Comparison of ENCODE assay signal across 22 cellular contexts in the genomic region with DNA sequence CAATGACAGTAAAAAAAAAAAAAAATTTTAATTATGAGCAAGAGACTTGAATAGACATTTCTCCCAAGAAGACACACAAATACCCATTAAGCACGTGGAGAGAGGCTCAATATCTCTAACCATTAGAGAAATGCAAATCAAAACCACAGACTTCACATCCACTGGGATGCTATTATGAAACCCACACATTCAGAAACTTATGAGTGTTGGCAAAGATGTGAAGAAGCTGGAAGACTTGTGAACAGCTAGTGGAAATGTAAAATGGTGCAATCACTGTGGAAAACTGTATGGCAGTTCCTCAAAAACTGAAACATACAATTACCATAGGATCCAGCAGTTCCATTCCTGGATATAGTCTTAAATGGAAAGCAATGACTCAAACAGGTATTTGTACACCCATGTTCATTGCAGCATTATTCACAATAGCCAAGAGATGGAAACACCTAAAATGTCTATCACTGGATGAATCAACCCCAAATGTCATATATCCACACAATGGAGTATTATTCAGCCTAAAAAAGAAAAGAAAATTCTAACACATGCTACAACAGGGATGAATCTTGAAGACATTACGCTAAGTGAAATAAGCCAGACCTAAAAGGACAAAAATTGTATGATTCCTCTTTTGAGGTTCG. TPM values are rescaled to one million over a fixed set of nuclear protein-coding genes. Genes with fewer than 3 reads are reported as not detected.
DNase-seq lines count a peak whose midpoint lies in the region; ATAC-seq and TF ChIP-seq lines count a peak whose summit lies in the region.
"Had no signal": no experiment of that assay in that cellular context is flagged by ENCODE, and none has a peak within 500 bp of the region (broad histone marks: within the 10 kb centered on the region; RNA-seq: fewer than 3 reads in every experiment).

No MANE protein-coding gene starts in this region.

- no peaks in the 10 kb centered on the region for H3K79me1 ChIP-seq in mesenchymal stem cell (replicated peaks; ENCODE audit: low read length, poor library complexity, severe bottlenecking)

- H2BK5ac ChIP-seq in mesenchymal stem cell (ENCODE audit: low read depth, low read length, poor library complexity, severe bottlenecking): no peak overlapping the region

- no peak overlapping the region for H2BK15ac ChIP-seq in mesenchymal stem cell (ENCODE audit: low read depth, poor library complexity, severe bottlenecking)

- peaks cover 58% of the 10 kb centered on the region for H3K4me1 Mint-ChIP-seq in chondrocyte (ENCODE audit: low read depth)
- H3K4me1 Mint-ChIP-seq in activated CD4-positive, alpha-beta T cell treated with anti-CD3 and anti-CD28 coated beads, Interleukin-2, amount 10 ng/mL, durations not matched to agents 24 days and 14 days: peaks cover 22% of the 10 kb centered on the region

- no peak overlapping the region for H3K23ac ChIP-seq in mesenchymal stem cell (ENCODE audit: low read length in 2 of 2)

- peaks cover 20% of the 10 kb centered on the region for H3K4me1 ChIP-seq in mesenchymal stem cell (ENCODE audit: control insufficient read depth, insufficient read depth, low read depth, low read length)
- H3K4me1 ChIP-seq: left lung, transverse colon had no signal

- no peak overlapping the region for H4K8ac ChIP-seq in mesenchymal stem cell (ENCODE audit: low read length)

- H3K9me3 ChIP-seq in mesenchymal stem cell (ENCODE audit: control insufficient read depth, low read length): no peaks in the 10 kb centered on the region
- H3K9me3 ChIP-seq: body of pancreas, left lung, transverse colon had no signal

- DNase-seq in AG10803 (ENCODE audit: low read depth) (peak; percentile 85), LHCN-M2 (ENCODE audit: low read depth) (peak; percentile 38), chondrocyte (ENCODE audit: low spot score) (no peak), mesenchymal stem cell (no peak), iPS-NIHi11 (ENCODE audit: low spot score) (no peak)
- DNase-seq in activated CD4-positive, alpha-beta T cell treated with anti-CD3 and anti-CD28 coated beads, Interleukin-2, amount 10 ng/mL, durations not matched to agents 24 days and 14 days: no peak
- DNase-seq: activated effector memory CD4-positive, alpha-beta T cell treated with Interleukin-2 at 50 U/mL for 16 hours; body of pancreas; CD4-positive, alpha-beta memory T cell; cerebellar nuclear complex; left lung; NCI-H2029 treated with DMSO at 0.1 percent for 48 hours; NCI-H524; PC-3; stimulated activated CD4-positive, alpha-beta T cell treated with anti-CD3 and anti-CD28 coated beads, Interleukin-4, amount 100 ng/mL, for 24 hours; transverse colon had no signal

- H2BK120ac ChIP-seq in mesenchymal stem cell (ENCODE audit: low read depth, low read length): no peak overlapping the region

- no peak overlapping the region for H3K27ac ChIP-seq in mesenchymal stem cell (ENCODE audit: low read length, poor library complexity, severe bottlenecking)
- H3K27ac ChIP-seq: body of pancreas, left lung, transverse colon had no signal

- H2AK5ac ChIP-seq in mesenchymal stem cell (ENCODE audit: low read length, severe bottlenecking): peak overlapping the region; percentile 43

- no peak overlapping the region for H3K4me2 ChIP-seq in mesenchymal stem cell (ENCODE audit: low read length, poor library complexity, severe bottlenecking)

- H2BK12ac ChIP-seq in mesenchymal stem cell (ENCODE audit: low read length in 2 of 2): no peak overlapping the region

- no peak overlapping the region for H3K18ac ChIP-seq in mesenchymal stem cell (ENCODE audit: low read depth in 1 of 2, low read length in 2 of 2)

- 93% methylated on average over 2 of the region's 3 CpGs for WGBS in mesenchymal stem cell

- no peak overlapping the region for H2AFZ ChIP-seq in mesenchymal stem cell (ENCODE audit: low read depth, low read length)

- peak overlapping the region; percentile 97 for H3K27ac Mint-ChIP-seq in chondrocyte (ENCODE audit: unreplicated experiment)
- no peak overlapping the region for H3K27ac Mint-ChIP-seq in activated CD4-positive, alpha-beta T cell treated with anti-CD3 and anti-CD28 coated beads, Interleukin-2, amount 10 ng/mL, durations not matched to agents 24 days and 14 days
- H3K27ac Mint-ChIP-seq: CD4-positive, alpha-beta memory T cell; progenitor cell of endocrine pancreas had no signal

- H3K9me3 Mint-ChIP-seq in chondrocyte (ENCODE audit: low read depth): peaks cover 8% of the 10 kb centered on the region
- peaks cover 9% of the 10 kb centered on the region for H3K9me3 Mint-ChIP-seq in activated CD4-positive, alpha-beta T cell treated with anti-CD3 and anti-CD28 coated beads, Interleukin-2, amount 10 ng/mL, durations not matched to agents 24 days and 14 days

- H3K36me3 Mint-ChIP-seq in chondrocyte (ENCODE audit: low read depth): peaks cover 5% of the 10 kb centered on the region
- peaks cover 2% of the 10 kb centered on the region for H3K36me3 Mint-ChIP-seq in activated CD4-positive, alpha-beta T cell treated with anti-CD3 and anti-CD28 coated beads, Interleukin-2, amount 10 ng/mL, durations not matched to agents 24 days and 14 days (ENCODE audit: low read depth)

- no peak overlapping the region for H3K9ac ChIP-seq in mesenchymal stem cell (ENCODE audit: low read length)

- TF ChIP-seq CTCF in AG10803 (conservative IDR thresholded peaks at IDR 0.05; ENCODE audit: low read length): no peak
- TF ChIP-seq CTCF in chondrocyte (IDR thresholded peaks at IDR 0.05): no peak

- H3K14ac ChIP-seq in mesenchymal stem cell (ENCODE audit: low read length in 2 of 2): no peak overlapping the region

- H3K36me3 ChIP-seq in mesenchymal stem cell (ENCODE audit: control insufficient read depth in 1 of 2, insufficient read depth in 2 of 2, low read depth in 1 of 2, low read length in 2 of 2): no peaks in the 10 kb centered on the region
- H3K36me3 ChIP-seq: left lung, transverse colon had no signal

- intact Hi-C loops in activated CD4-positive, alpha-beta T cell treated with anti-CD3 and anti-CD28 coated beads, Interleukin-2, amount 10 ng/mL, durations not matched to agents 24 days and 14 days (cut with micrococcal nuclease): loop anchor here (10.0 kb wide), 2 partner anchors 199 to 271 kb away; no protein-coding TSS in a partner anchor

- H3K4me3 Mint-ChIP-seq in chondrocyte (ENCODE audit: unreplicated experiment): no peak overlapping the region
- no peak overlapping the region for H3K4me3 Mint-ChIP-seq in activated CD4-positive, alpha-beta T cell treated with anti-CD3 and anti-CD28 coated beads, Interleukin-2, amount 10 ng/mL, durations not matched to agents 24 days and 14 days
- H3K4me3 Mint-ChIP-seq: CD4-positive, alpha-beta memory T cell had no signal

- H3K4me3 ChIP-seq in AG10803 (ENCODE audit: low read length) (no peak overlapping the region), mesenchymal stem cell (ENCODE audit: insufficient read depth in 1 of 2, low read depth in 1 of 2, low read length in 2 of 2) (no peak overlapping the region)
- H3K4me3 ChIP-seq: body of pancreas, K562, left lung, transverse colon had no signal

- no peaks in the 10 kb centered on the region for H3K27me3 Mint-ChIP-seq in chondrocyte (ENCODE audit: low read depth)
- H3K27me3 Mint-ChIP-seq in activated CD4-positive, alpha-beta T cell treated with anti-CD3 and anti-CD28 coated beads, Interleukin-2, amount 10 ng/mL, durations not matched to agents 24 days and 14 days: peaks cover 35% of the 10 kb centered on the region

- H4K91ac ChIP-seq in mesenchymal stem cell (ENCODE audit: low read length): no peak overlapping the region

- H3K4ac ChIP-seq in mesenchymal stem cell (ENCODE audit: low read depth in 1 of 2, low read length in 2 of 2): no peak overlapping the region

- ATAC-seq in GM18858 (IDR thresholded peaks at IDR 0.05; ENCODE audit: unreplicated experiment): no peak
- no peak for ATAC-seq in HG03342 (IDR thresholded peaks at IDR 0.05; ENCODE audit: unreplicated experiment)
- ATAC-seq: body of pancreas, K562, left lung, PC-3, Right ventricle myocardium inferior, sciatic nerve had no signal

- H3K27me3 ChIP-seq in mesenchymal stem cell (ENCODE audit: control insufficient read depth in 1 of 2, insufficient read depth in 1 of 2, low read length in 2 of 2): peaks cover 0 to 80% of the 10 kb centered on the region in 2 experiments
- H3K27me3 ChIP-seq: body of pancreas, left lung, transverse colon had no signal

RNA-seq across cellular contexts. Expression of a gene that starts 53.5 kb away (rescaled TPM):
- total RNA-seq in LHCN-M2 (2014; rRNA removed): 34.8 and 39.0 TPM in 2 replicates
- polyA plus RNA-seq in LHCN-M2 (2012): 57.1 TPM
- total RNA-seq in chondrocyte: 63.9 to 129 TPM (median 124 TPM) in 3 replicates
- 52.0 TPM for polyA plus RNA-seq in mesenchymal stem cell (2013, experiment 1 of 2)
- 47.8 TPM for polyA plus RNA-seq in mesenchymal stem cell (2013, experiment 2 of 2)
- total RNA-seq in activated CD4-positive, alpha-beta T cell treated with anti-CD3 and anti-CD28 coated beads, Interleukin-2, amount 10 ng/mL, durations not matched to agents 24 days and 14 days: 0.45 and 0.98 TPM in 2 replicates

Comparison
In these comparisons a context has a peak if more than half of its experiments do, and no peak if none do; other contexts are left out.
1. DNase-seq: peak in AG10803 (single experiment) and LHCN-M2 (single experiment); none in chondrocyte (single experiment), mesenchymal stem cell (single experiment), activated CD4-positive, alpha-beta T cell treated with anti-CD3 and anti-CD28 coated beads, Interleukin-2, amount 10 ng/mL, durations not matched to agents 24 days and 14 days (single experiment) and iPS-NIHi11 (single experiment).
2. RNA of a gene that starts 53.5 kb away (total RNA-seq): 63.9 to 129 TPM in chondrocyte and 34.8 to 39.0 TPM in LHCN-M2; 0.45 to 0.98 TPM in activated CD4-positive, alpha-beta T cell treated with anti-CD3 and anti-CD28 coated beads, Interleukin-2, amount 10 ng/mL, durations not matched to agents 24 days and 14 days; every median in the first group is over 10 times any median in the second.